8 cellular contexts compared by ENCODE assay signal in genomic region chr1:202968895-202969295, GRCh38. TPM values are rescaled to one million over a fixed set of nuclear protein-coding genes. Genes with fewer than 3 reads are reported as not detected.
DNase-seq lines count a peak whose midpoint lies in the region; ATAC-seq lines count a peak whose summit lies in the region.

No MANE protein-coding gene starts in this region.

- no peaks in the 10 kb centered on the region for H3K9me3 Mint-ChIP-seq in activated naive CD4-positive, alpha-beta T cell treated with anti-CD3 and anti-CD28 coated beads, Interleukin-2, amount 10 ng/mL, durations not matched to agents 7 days and 5 days

- ATAC-seq in GM18498 (IDR thresholded peaks at IDR 0.05; ENCODE audit: unreplicated experiment) (peak; percentile 48), HG03175 (IDR thresholded peaks at IDR 0.05; ENCODE audit: unreplicated experiment) (peak; percentile 66), Right ventricle myocardium superior (ENCODE audit: poor library complexity) (peak; percentile 49)

- peaks cover 37% of the 10 kb centered on the region for H3K4me1 Mint-ChIP-seq in activated naive CD4-positive, alpha-beta T cell treated with anti-CD3 and anti-CD28 coated beads, Interleukin-2, amount 10 ng/mL, durations not matched to agents 7 days and 5 days

- H3K4me3 Mint-ChIP-seq in activated naive CD4-positive, alpha-beta T cell treated with anti-CD3 and anti-CD28 coated beads, Interleukin-2, amount 10 ng/mL, durations not matched to agents 7 days and 5 days, result no peak overlapping the region

- intact Hi-C loops in Right ventricle myocardium superior (cut with DNase I), result no loop called here

- H3K27me3 Mint-ChIP-seq in activated naive CD4-positive, alpha-beta T cell treated with anti-CD3 and anti-CD28 coated beads, Interleukin-2, amount 10 ng/mL, durations not matched to agents 7 days and 5 days, result peaks cover 7% of the 10 kb centered on the region

- peak overlapping the region; percentile 95 for H3K27ac Mint-ChIP-seq in activated naive CD4-positive, alpha-beta T cell treated with anti-CD3 and anti-CD28 coated beads, Interleukin-2, amount 10 ng/mL, durations not matched to agents 7 days and 5 days

- H3K36me3 Mint-ChIP-seq in activated naive CD4-positive, alpha-beta T cell treated with anti-CD3 and anti-CD28 coated beads, Interleukin-2, amount 10 ng/mL, durations not matched to agents 7 days and 5 days, result peaks cover 6% of the 10 kb centered on the region

- CTCF ChIA-PET in activated naive CD4-positive, alpha-beta T cell treated with anti-CD3 and anti-CD28 coated beads, Interleukin-2, amount 10 ng/mL, durations not matched to agents 7 days and 5 days (lab: Charles Lee), result interaction anchor here (0.8 to 1.8 kb wide), 6 partner anchors 9 to 218 kb away, joined by 3 to 10 read pairs (median 4); no protein-coding TSS in a partner anchor

- DNase-seq in Ammon's horn (ENCODE audit: low spot score), result peak; percentile 82
- DNase-seq in NCI-H748 (lab: John Stamatoyannopoulos, UW; ENCODE audit: unreplicated experiment), result peak; percentile 24
- DNase-seq in activated naive CD4-positive, alpha-beta T cell treated with anti-CD3 and anti-CD28 coated beads, Interleukin-2, amount 10 ng/mL, durations not matched to agents 7 days and 5 days, result peak; percentile 52
- DNase-seq in Right ventricle myocardium superior, result no peak
- peak; percentile 22 for DNase-seq in pulmonary artery endothelial cell (ENCODE audit: low read depth, low spot score)
- no peak for DNase-seq in NCI-H187 treated with DMSO at 0.1 percent for 48 hours (lab: John Stamatoyannopoulos, UW)

RNA-seq across cellular contexts. Expression of gene CYB5R1, which starts 1.8 kb away (rescaled TPM):
- 118 TPM for total RNA-seq in Right ventricle myocardium superior
- total RNA-seq in pulmonary artery endothelial cell, result 24.3 and 32.6 TPM in 2 replicates

RNA-seq across cellular contexts. Expression of gene ADIPOR1, which starts 10.8 kb away (rescaled TPM):
- total RNA-seq in Right ventricle myocardium superior, result 76.6 TPM
- total RNA-seq in pulmonary artery endothelial cell, result 82.1 and 113 TPM in 2 replicates

RNA-seq across cellular contexts. Expression of gene TMEM183A, which starts 38.3 kb away (rescaled TPM):
- total RNA-seq in Right ventricle myocardium superior (21.8 TPM), pulmonary artery endothelial cell (97.8 and 113 TPM in 2 replicates)

RNA-seq across cellular contexts. Expression of gene KLHL12, which starts 41.9 kb away (rescaled TPM):
- total RNA-seq in Right ventricle myocardium superior (19.4 TPM), pulmonary artery endothelial cell (33.1 and 34.7 TPM in 2 replicates)

RNA-seq across cellular contexts. Expression of gene PPFIA4, which starts 57.4 kb away (rescaled TPM):
- total RNA-seq in Right ventricle myocardium superior (19.3 TPM), pulmonary artery endothelial cell (0.11 and 0.53 TPM in 2 replicates)

Comparison
In these comparisons a context has a peak if more than half of its experiments do, and no peak if none do; other contexts are left out.
1. DNase-seq: peak in Ammon's horn (single experiment), NCI-H748 (single experiment), activated naive CD4-positive, alpha-beta T cell treated with anti-CD3 and anti-CD28 coated beads, Interleukin-2, amount 10 ng/mL, durations not matched to agents 7 days and 5 days (single experiment) and pulmonary artery endothelial cell (single experiment); none in Right ventricle myocardium superior (single experiment) and NCI-H187 treated with DMSO at 0.1 percent for 48 hours (single experiment).
2. Peak in every context shown above with its lines, with median percentiles within 50 percentile points of each other: ATAC-seq.